In genomic region chr2:28620801-28621171, GRCh38 we compare ENCODE assay signal across 10 cellular contexts.
DNase-seq lines count a peak whose midpoint lies in the region; ATAC-seq and TF ChIP-seq lines count a peak whose summit lies in the region.
"Had no signal": no experiment of that assay in that cellular context is flagged by ENCODE, and none has a peak within 500 bp of the region (broad histone marks: within the 10 kb centered on the region; RNA-seq: fewer than 3 reads in every experiment).

No MANE protein-coding gene starts in this region.

- H3K4me1 ChIP-seq in SK-N-SH (ENCODE audit: control insufficient read depth in 1 of 2, insufficient read depth in 2 of 2, low read depth in 1 of 2, low read length in 1 of 2) (peaks cover 0 to 2% of the 10 kb centered on the region in 2 experiments; a peak in 3 of 4 replicates), lower lobe of right lung (peaks cover 46% of the 10 kb centered on the region), subcutaneous abdominal adipose tissue (ENCODE audit: control insufficient read depth in 5 of 5, insufficient read depth in 5 of 5, low read length in 5 of 5) (peaks cover 7 to 34% (median 26%) of the 10 kb centered on the region in 5 donors)

- H4K20me1 ChIP-seq in SK-N-SH (ENCODE audit: insufficient read depth), result no peaks in the 10 kb centered on the region

- H3K4me2 ChIP-seq in SK-N-SH, result peak overlapping the region; percentile 14
- H3K4me2 ChIP-seq: KMS-11 had no signal

- no peaks in the 10 kb centered on the region; the same call in 1 of the 2 replicates for H3K27me3 Mint-ChIP-seq in WTC11 (ENCODE audit: low read depth)

- ATAC-seq in SK-N-SH treated with all-trans-retinoic acid at 6 μM for 48 hours (no peak), lower lobe of right lung (no peak), WTC11 (no peak)

- intact Hi-C loops in lower lobe of right lung (cut with DNase I), result no loop called here

- no peak overlapping the region; the same call in 1 of the 2 replicates for H2AFZ ChIP-seq in SK-N-SH (ENCODE audit: low read depth)

- POLR2A ChIA-PET in SK-N-SH (lab: Yijun Ruan, JAX), result no interaction called here
- POLR2A ChIA-PET in WTC11 (lab: Charles Lee), result interaction anchor here (1.2 kb wide), 1 partner anchor 131 kb away, joined by 3 read pairs; the partner anchor contains the start of gene PPP1CB

- CTCF ChIA-PET in SK-N-SH (lab: Yijun Ruan, JAX) (interaction anchor here (0.6 to 2.8 kb wide), 4 partner anchors 10 to 131 kb away, joined by 3 to 14 read pairs (median 10); partner anchors contain the start of gene PPP1CB), WTC11 (lab: Charles Lee) (interaction anchor here (1.0 to 2.2 kb wide), 9 partner anchors 9 to 168 kb away, joined by 3 to 14 read pairs (median 6); partner anchors contain the start of gene PPP1CB)

- H3K27ac Mint-ChIP-seq in WTC11, result no peak overlapping the region

- H3K79me2 ChIP-seq in SK-N-SH (ENCODE audit: insufficient read depth), result no peaks in the 10 kb centered on the region

- H3K36me3 ChIP-seq in SK-N-SH (replicated peaks in 1 of 2; ENCODE audit: control insufficient read depth in 1 of 2, insufficient read depth in 2 of 2, low read length in 1 of 2) (no peaks in the 10 kb centered on the region), lower lobe of right lung (no peaks in the 10 kb centered on the region), subcutaneous abdominal adipose tissue (ENCODE audit: control insufficient read depth in 5 of 5, insufficient read depth in 5 of 5, low read length in 5 of 5) (no peaks in the 10 kb centered on the region)

- 89% methylated on average over 4 of the region's 4 CpGs for WGBS in SK-N-SH (ENCODE audit: low lambda C conversion rate)

- DNase-seq in SK-N-SH, result no peak
- DNase-seq in lower lobe of right lung, result no peak
- DNase-seq in WTC11 (ENCODE audit: low spot score), result no peak
- no peak for DNase-seq in CD1c-positive myeloid dendritic cell (ENCODE audit: extremely low spot score)
- no peak for DNase-seq in NCI-H748 treated with DMSO at 0.1 percent for 48 hours (lab: John Stamatoyannopoulos, UW)

- H3K9me2 ChIP-seq in SK-N-SH, result no peaks in the 10 kb centered on the region

- H3K27ac ChIP-seq in SK-N-SH (ENCODE audit: low read depth in 2 of 2, low read length in 1 of 2) (peak overlapping the region in 1 of 2 experiments; percentile 73; a peak in 1 of 4 replicates), angular gyrus (ENCODE audit: low read depth, low read length) (peak overlapping the region; percentile 88), lower lobe of right lung (peak overlapping the region; percentile 91), subcutaneous abdominal adipose tissue (ENCODE audit: low read depth, low read length) (peak overlapping the region; percentile 48)
- H3K27ac ChIP-seq: 22Rv1, KMS-11 had no signal

- no peaks in the 10 kb centered on the region for H3K36me3 Mint-ChIP-seq in WTC11

- H3K27me3 ChIP-seq in SK-N-SH (ENCODE audit: insufficient read depth), result no peaks in the 10 kb centered on the region
- no peaks in the 10 kb centered on the region for H3K27me3 ChIP-seq in lower lobe of right lung (ENCODE audit: low read depth)
- no peaks in the 10 kb centered on the region for H3K27me3 ChIP-seq in subcutaneous abdominal adipose tissue (ENCODE audit: control insufficient read depth in 5 of 5, insufficient read depth in 4 of 5, low read length in 5 of 5)

- H3K9me3 Mint-ChIP-seq in WTC11, result no peaks in the 10 kb centered on the region

- no peak overlapping the region for H3K4me3 Mint-ChIP-seq in WTC11

- TF ChIP-seq EP300 in SK-N-SH (IDR thresholded peaks at IDR 0.05; ENCODE audit: borderline replicate concordance in 1 of 2, low read depth in 1 of 2, low read length in 1 of 2), result no peak

- H3K4me1 Mint-ChIP-seq in WTC11, result peaks cover 43% of the 10 kb centered on the region

- H3K4me3 ChIP-seq in SK-N-SH (ENCODE audit: low read depth in 2 of 2, low read length in 1 of 2) (no peak overlapping the region), lower lobe of right lung (no peak overlapping the region), subcutaneous abdominal adipose tissue (ENCODE audit: low read depth in 1 of 5, low read length in 5 of 5) (peak overlapping the region in 1 of 5 donors; percentile 18)

- H3K9ac ChIP-seq in SK-N-SH (peak overlapping the region; percentile 20; the same call in 1 of the 2 replicates), subcutaneous abdominal adipose tissue (ENCODE audit: low read length in 5 of 5) (peak overlapping the region in 1 of 5 donors; percentile 35)
- H3K9ac ChIP-seq: KMS-11 had no signal

- no peaks in the 10 kb centered on the region for H3K9me3 ChIP-seq in SK-N-SH
- H3K9me3 ChIP-seq in lower lobe of right lung, result no peaks in the 10 kb centered on the region
- H3K9me3 ChIP-seq in subcutaneous abdominal adipose tissue (ENCODE audit: control insufficient read depth in 5 of 5, low read length in 5 of 5), result no peaks in the 10 kb centered on the region

- no peak for TF ChIP-seq RAD21 in SK-N-SH (IDR thresholded peaks at IDR 0.05; ENCODE audit: low read length)

- no peaks in the 10 kb centered on the region for H3F3A ChIP-seq in SK-N-SH (replicated peaks; ENCODE audit: insufficient read depth)

- TF ChIP-seq CTCF in SK-N-SH (IDR thresholded peaks at IDR 0.05) (no peak), lower lobe of right lung (IDR thresholded peaks at IDR 0.05) (no peak), WTC11 (IDR thresholded peaks at IDR 0.05) (no peak)

TF ChIP-seq in SK-N-SH, 30 proteins besides CTCF, POLR2A, EP300 and RAD21 (continues in another document):
- TF ChIP-seq POLR2AphosphoS5 (IDR thresholded peaks at IDR 0.05; ENCODE audit: low read depth, low read length), result no peak
- TF ChIP-seq TEAD4 (IDR thresholded peaks at IDR 0.05; ENCODE audit: borderline replicate concordance, insufficient read depth), result no peak
- no peak for TF ChIP-seq USF1 (IDR thresholded peaks at IDR 0.05; ENCODE audit: borderline replicate concordance, low read depth)
- no peak for TF ChIP-seq MEF2A (IDR thresholded peaks at IDR 0.05; ENCODE audit: borderline replicate concordance, low read depth)
- TF ChIP-seq RFX5 (IDR thresholded peaks at IDR 0.05; ENCODE audit: low read length), result no peak
- TF ChIP-seq MXI1 (IDR thresholded peaks at IDR 0.05; ENCODE audit: low read depth, low read length), result no peak

TF ChIP-seq in SK-N-SH treated with all-trans-retinoic acid at 6 μM for 48 hours, 23 proteins besides CTCF, POLR2A, EP300 and RAD21:
- no peak for TF ChIP-seq ZNF70 (CRISPR knock-in tag; IDR thresholded peaks at IDR 0.05)
- no peak for TF ChIP-seq ZNF565 (CRISPR knock-in tag; conservative IDR thresholded peaks at IDR 0.05; ENCODE audit: low read depth)
- no peak for TF ChIP-seq ESRRG (CRISPR knock-in tag; IDR thresholded peaks at IDR 0.05)
- TF ChIP-seq ZFP30 (CRISPR knock-in tag; IDR thresholded peaks at IDR 0.05), result no peak

TF ChIP-seq in WTC11, 78 proteins besides CTCF, POLR2A, EP300 and RAD21:
- TF ChIP-seq NFATC4 (CRISPR knock-in tag; IDR thresholded peaks at IDR 0.05) (no peak), JAZF1 (CRISPR knock-in tag; IDR thresholded peaks at IDR 0.05) (no peak)
